Comparison of ENCODE assay signal across 9 cellular contexts in genomic region chr10:29239569-29240472, GRCh38. TPM values are rescaled to one million over a fixed set of nuclear protein-coding genes. Genes with fewer than 3 reads are reported as not detected.
DNase-seq lines count a peak whose midpoint lies in the region; ATAC-seq and TF ChIP-seq lines count a peak whose summit lies in the region.
"Had no signal": no experiment of that assay in that cellular context is flagged by ENCODE, and none has a peak within 500 bp of the region (broad histone marks: within the 10 kb centered on the region; RNA-seq: fewer than 3 reads in every experiment).

No MANE protein-coding gene starts in this region.

- no peaks in the 10 kb centered on the region for H3K36me3 Mint-ChIP-seq in type B pancreatic cell
- H3K36me3 Mint-ChIP-seq: activated naive CD8-positive, alpha-beta T cell had no signal

- TF ChIP-seq POLR2A in esophagus muscularis mucosa (IDR thresholded peaks at IDR 0.05; ENCODE audit: low read depth) (no peak), body of pancreas (IDR thresholded peaks at IDR 0.05) (no peak)

- ATAC-seq in Right ventricle myocardium superior (ENCODE audit: poor library complexity) (peak; percentile 43), body of pancreas (no peak), HG03108 (IDR thresholded peaks at IDR 0.05; ENCODE audit: unreplicated experiment) (no peak)

- TF ChIP-seq CTCF in esophagus muscularis mucosa (IDR thresholded peaks at IDR 0.05) (peak in 2 of 3 experiments; percentile 13 to 15), type B pancreatic cell (conservative IDR thresholded peaks at IDR 0.05) (peak; percentile 71), body of pancreas (IDR thresholded peaks at IDR 0.05) (peak in 2 of 7 experiments; percentile 8 to 13)

- 82% methylated on average over 15 of the region's 15 CpGs for WGBS in esophagus muscularis mucosa
- 70 to 79% methylated on average over 15 of the region's 15 CpGs for WGBS in body of pancreas, 2 donors

- peaks cover 5% of the 10 kb centered on the region for H3K9me3 Mint-ChIP-seq in type B pancreatic cell

- H3K27me3 Mint-ChIP-seq in type B pancreatic cell, result no peaks in the 10 kb centered on the region

- no peak overlapping the region for H3K4me3 Mint-ChIP-seq in type B pancreatic cell
- H3K4me3 Mint-ChIP-seq: activated naive CD8-positive, alpha-beta T cell had no signal

- no peak overlapping the region for H3K4me3 ChIP-seq in esophagus muscularis mucosa
- H3K4me3 ChIP-seq in body of pancreas, result no peak overlapping the region

- H3K4me1 Mint-ChIP-seq in type B pancreatic cell (ENCODE audit: unreplicated experiment), result peaks cover 30% of the 10 kb centered on the region

- intact Hi-C loops in Right ventricle myocardium superior (cut with DNase I) (no loop called here), cardiac septum (cut with DNase I) (loop anchor here (5.0 to 10.0 kb wide), 2 partner anchors 62 to 575 kb away; no protein-coding TSS in a partner anchor), esophagus muscularis mucosa (cut with DNase I) (no loop called here), body of pancreas (cut with DNase I) (no loop called here)

- H3K27ac Mint-ChIP-seq in type B pancreatic cell, result no peak overlapping the region
- H3K27ac Mint-ChIP-seq: activated naive CD8-positive, alpha-beta T cell had no signal

- H3K36me3 ChIP-seq in esophagus muscularis mucosa (no peaks in the 10 kb centered on the region), body of pancreas (replicated peaks in 1 of 2; ENCODE audit: insufficient read depth in 1 of 2, low read depth in 2 of 2) (no peaks in the 10 kb centered on the region)

- peaks cover 0 to 5% (median 0%) of the 10 kb centered on the region in 4 donors for H3K4me1 ChIP-seq in esophagus muscularis mucosa
- no peaks in the 10 kb centered on the region for H3K4me1 ChIP-seq in body of pancreas

- H3K9me3 ChIP-seq in esophagus muscularis mucosa, result no peaks in the 10 kb centered on the region
- no peaks in the 10 kb centered on the region for H3K9me3 ChIP-seq in body of pancreas

- H3K27me3 ChIP-seq in esophagus muscularis mucosa (peaks cover 0 to 19% (median 0%) of the 10 kb centered on the region in 4 donors), body of pancreas (no peaks in the 10 kb centered on the region)

- DNase-seq in Right ventricle myocardium superior, result no peak
- no peak for DNase-seq in cardiac septum (ENCODE audit: low spot score)
- peak; percentile 45 for DNase-seq in NOMO-1 treated with DMSO at 0.1 percent for 48 hours (lab: John Stamatoyannopoulos, UW; ENCODE audit: unreplicated experiment)
- DNase-seq in esophagus muscularis mucosa (ENCODE audit: extremely low spot score), result peak; percentile 83
- no peak for DNase-seq in type B pancreatic cell (ENCODE audit: extremely low spot score, unreplicated experiment)
- no peak for DNase-seq in occipital lobe (lab: John Stamatoyannopoulos, UW)
- DNase-seq in body of pancreas, result no peak

- TF ChIP-seq EP300 in esophagus muscularis mucosa (IDR thresholded peaks at IDR 0.05), result no peak

- no peak overlapping the region for H3K27ac ChIP-seq in esophagus muscularis mucosa (replicated peaks in 1 of 4)
- H3K27ac ChIP-seq in body of pancreas, result no peak overlapping the region

RNA-seq across cellular contexts. Expression of gene LYZL1, which starts 49.0 kb away (rescaled TPM):
- not detected for total RNA-seq in Right ventricle myocardium superior
- not detected for total RNA-seq in cardiac septum
- not detected for total RNA-seq in esophagus muscularis mucosa
- not detected in 2 replicates for total RNA-seq in type B pancreatic cell (ENCODE audit: low replicate concordance)
- not detected for total RNA-seq in occipital lobe
- total RNA-seq in body of pancreas, result not detected

Comparison
In these comparisons a context has a peak if more than half of its experiments do, and no peak if none do; other contexts are left out.
1. DNase-seq: peak in NOMO-1 treated with DMSO at 0.1 percent for 48 hours (single experiment) and esophagus muscularis mucosa (single experiment); none in Right ventricle myocardium superior (single experiment), cardiac septum (single experiment), type B pancreatic cell (single experiment), occipital lobe (single experiment) and body of pancreas (0 of 4).